ENCODE assay signal across 8 cellular contexts in the genomic region with DNA sequence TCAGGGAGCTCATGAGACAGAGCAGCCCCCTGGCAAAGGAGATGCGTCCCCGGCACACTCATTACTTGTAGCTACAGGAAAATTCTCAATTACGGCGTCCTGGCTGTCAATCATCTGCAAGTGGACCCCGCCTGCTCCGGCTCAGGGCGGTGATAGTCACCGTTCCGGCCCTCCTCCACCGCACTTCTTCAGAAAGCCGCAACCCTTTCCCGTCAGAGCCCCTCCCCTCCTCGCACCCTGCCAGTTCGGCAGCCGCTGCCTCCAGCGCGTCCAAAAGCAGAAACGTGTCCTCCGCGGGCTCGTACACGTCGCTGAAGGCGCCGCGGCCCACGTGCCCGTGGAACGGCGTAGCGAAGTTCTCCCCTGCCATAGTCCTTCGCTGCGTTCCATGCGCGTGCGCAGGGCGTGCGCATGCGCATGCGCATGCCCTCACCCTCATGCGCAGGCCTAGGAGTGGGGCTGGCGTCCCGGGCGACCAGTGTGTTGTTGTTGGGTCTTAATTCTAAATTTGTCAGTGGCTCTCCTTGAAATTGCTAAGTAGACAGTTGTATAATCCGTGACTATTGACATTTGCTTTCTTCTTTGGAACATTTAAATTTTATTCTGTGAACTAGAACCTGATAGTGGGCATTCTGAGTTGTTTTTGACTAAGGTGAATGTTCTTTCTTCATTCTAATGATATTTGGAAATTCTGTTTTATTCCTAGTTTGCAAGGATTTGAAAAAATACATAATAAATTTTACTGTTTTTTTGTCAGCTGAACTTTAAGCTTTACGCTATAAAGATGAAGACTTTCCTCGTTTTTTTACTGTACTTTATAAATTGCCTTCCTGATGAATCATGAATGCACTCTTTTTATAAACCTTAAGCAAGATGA.
A peak's percentile ranks its signal among the peaks of the same experiment; 100 is the strongest.
DNase-seq lines count a peak whose midpoint lies in the region; ATAC-seq and TF ChIP-seq lines count a peak whose summit lies in the region.

No MANE protein-coding gene starts in this region.

- H3K4me3 Mint-ChIP-seq in neural progenitor cell, result peak overlapping the region; percentile 96

- no peaks in the 10 kb centered on the region for H3K9me3 ChIP-seq in ES-I3 (ENCODE audit: control insufficient read depth, insufficient read depth, low read length)
- H3K9me3 ChIP-seq in HAP-1, result 0 out of 2 replicates have a peak, but pooled peaks cover 3% of the 10 kb centered on the region
- no peaks in the 10 kb centered on the region for H3K9me3 ChIP-seq in MG63
- no peaks in the 10 kb centered on the region for H3K9me3 ChIP-seq in neural progenitor cell (ENCODE audit: low read depth)
- H3K9me3 ChIP-seq in stomach smooth muscle (ENCODE audit: control insufficient read depth in 2 of 2, low read length in 2 of 2), result no peaks in the 10 kb centered on the region

- H3K4me2 ChIP-seq in neural progenitor cell, result peak overlapping the region; percentile 81

- peaks cover 6% of the 10 kb centered on the region for H3K27me3 Mint-ChIP-seq in neural progenitor cell (ENCODE audit: insufficient read depth, low read depth)

- ATAC-seq in foreskin keratinocyte, result peak; percentile 97

- no peaks in the 10 kb centered on the region for H3F3A ChIP-seq in neural progenitor cell (ENCODE audit: low read depth)

- peaks cover 5% of the 10 kb centered on the region for H3K79me2 ChIP-seq in neural progenitor cell (ENCODE audit: low read depth)

- H3K4me3 ChIP-seq in HAP-1, result peak overlapping the region; percentile 50
- H3K4me3 ChIP-seq in MG63, result peak overlapping the region; percentile 61
- H3K4me3 ChIP-seq in neural progenitor cell, result peak overlapping the region; percentile 54
- peak overlapping the region; percentile 85 to 91 for H3K4me3 ChIP-seq in stomach smooth muscle (ENCODE audit: low read length in 2 of 2)

- H3K4me1 Mint-ChIP-seq in neural progenitor cell, result peaks cover 17% of the 10 kb centered on the region

- peak overlapping the region; percentile 84 for H2AFZ ChIP-seq in neural progenitor cell (replicated peaks)

- peak; percentile 88 to 89 for DNase-seq in HAP-1 (ENCODE audit: low spot score in 2 of 2)
- peak; percentile 95 for DNase-seq in MG63
- DNase-seq in SHP77 (lab: John Stamatoyannopoulos, UW), result peak; percentile 93 to 95
- DNase-seq in activated gamma-delta T cell (lab: John Stamatoyannopoulos, UW), result peak; percentile 89
- peak; percentile 79 to 88 for DNase-seq in foreskin keratinocyte
- DNase-seq in neural progenitor cell (ENCODE audit: low spot score), result peak; percentile 89

- H3K36me3 ChIP-seq in ES-I3 (ENCODE audit: insufficient read depth, low read length), result peaks cover 7% of the 10 kb centered on the region; the same call in 1 of the 2 replicates
- H3K36me3 ChIP-seq in HAP-1 (replicated peaks), result no peaks in the 10 kb centered on the region
- peaks cover 5% of the 10 kb centered on the region for H3K36me3 ChIP-seq in MG63
- H3K36me3 ChIP-seq in neural progenitor cell, result peaks cover 13% of the 10 kb centered on the region
- H3K36me3 ChIP-seq in stomach smooth muscle (ENCODE audit: control insufficient read depth in 2 of 2, insufficient read depth in 2 of 2, low read length in 2 of 2), result peaks cover 5 to 8% of the 10 kb centered on the region in 2 donors

- H3K27ac Mint-ChIP-seq in neural progenitor cell, result peak overlapping the region; percentile 98

- H3K9ac ChIP-seq in ES-I3 (ENCODE audit: low read depth, low read length), result peak overlapping the region; percentile 85
- H3K9ac ChIP-seq in neural progenitor cell, result no peak overlapping the region
- peak overlapping the region; percentile 55 to 84 for H3K9ac ChIP-seq in stomach smooth muscle (ENCODE audit: low read length in 2 of 2)

- in situ Hi-C loops in HAP-1 (cut with MboI; ENCODE audit: low sequenced_read_pairs), result no loop called here

- no peaks in the 10 kb centered on the region for H3K27me3 ChIP-seq in HAP-1 (ENCODE audit: low read depth)
- H3K27me3 ChIP-seq in MG63, result no peaks in the 10 kb centered on the region
- H3K27me3 ChIP-seq in foreskin keratinocyte, result peaks cover 6% of the 10 kb centered on the region
- no peaks in the 10 kb centered on the region for H3K27me3 ChIP-seq in neural progenitor cell
- no peaks in the 10 kb centered on the region for H3K27me3 ChIP-seq in stomach smooth muscle (ENCODE audit: control insufficient read depth in 1 of 2, insufficient read depth in 2 of 2, low read length in 2 of 2)

- peak overlapping the region; percentile 65 for H3K27ac ChIP-seq in foreskin keratinocyte
- H3K27ac ChIP-seq in neural progenitor cell, result no peak overlapping the region
- peak overlapping the region; percentile 85 for H3K27ac ChIP-seq in stomach smooth muscle (ENCODE audit: low read length)

- H3K36me3 Mint-ChIP-seq in neural progenitor cell, result peaks cover 8% of the 10 kb centered on the region

- no peaks in the 10 kb centered on the region for H4K20me1 ChIP-seq in neural progenitor cell (ENCODE audit: low read depth)

- H3K9me3 Mint-ChIP-seq in neural progenitor cell, result peaks cover 4% of the 10 kb centered on the region

- TF ChIP-seq CTCF in foreskin keratinocyte (conservative IDR thresholded peaks at IDR 0.05) (no peak), neural progenitor cell (IDR thresholded peaks at IDR 0.05) (no peak)

- H3K4me1 ChIP-seq in ES-I3 (ENCODE audit: insufficient read depth, low read length) (no peaks in the 10 kb centered on the region), HAP-1 (peaks cover 13% of the 10 kb centered on the region), foreskin keratinocyte (peaks cover 11% of the 10 kb centered on the region), neural progenitor cell (no peaks in the 10 kb centered on the region), stomach smooth muscle (ENCODE audit: control insufficient read depth, insufficient read depth, low read length) (no peaks in the 10 kb centered on the region)
